ENCODE assay signal across 7 cellular contexts in genomic region chr17:39652635-39653315, GRCh38. TPM values are rescaled to one million over a fixed set of nuclear protein-coding genes. Genes with fewer than 3 reads are reported as not detected.
DNase-seq lines count a peak whose midpoint lies in the region; ATAC-seq and TF ChIP-seq lines count a peak whose summit lies in the region.
"Had no signal": no experiment of that assay in that cellular context is flagged by ENCODE, and none has a peak within 500 bp of the region (broad histone marks: within the 10 kb centered on the region; RNA-seq: fewer than 3 reads in every experiment).

No MANE protein-coding gene starts in this region.

- H3K27ac ChIP-seq in iPS-18a (ENCODE audit: low read length) (peak overlapping the region; percentile 49), temporal lobe (ENCODE audit: low read depth, low read length) (peak overlapping the region; percentile 96)

- H3K27me3 Mint-ChIP-seq in activated T-cell treated with anti-CD3 and anti-CD28 coated beads, Interleukin-2, amount 50 U/mL, for 24 hours: no peaks in the 10 kb centered on the region
- no peaks in the 10 kb centered on the region for H3K27me3 Mint-ChIP-seq in activated T-cell treated with anti-CD3 and anti-CD28 coated beads, Interleukin-2, amount 50 U/mL, for 72 hours (ENCODE audit: low read depth)

- peaks cover 34% of the 10 kb centered on the region for H3K4me1 Mint-ChIP-seq in activated T-cell treated with anti-CD3 and anti-CD28 coated beads, Interleukin-2, amount 50 U/mL, for 24 hours (ENCODE audit: low read depth)
- peaks cover 36% of the 10 kb centered on the region for H3K4me1 Mint-ChIP-seq in activated T-cell treated with anti-CD3 and anti-CD28 coated beads, Interleukin-2, amount 50 U/mL, for 72 hours (ENCODE audit: low read depth)

- H3K9me3 Mint-ChIP-seq in activated T-cell treated with anti-CD3 and anti-CD28 coated beads, Interleukin-2, amount 50 U/mL, for 24 hours: no peaks in the 10 kb centered on the region
- H3K9me3 Mint-ChIP-seq in activated T-cell treated with anti-CD3 and anti-CD28 coated beads, Interleukin-2, amount 50 U/mL, for 72 hours: no peaks in the 10 kb centered on the region

- no peak overlapping the region for H3K9ac ChIP-seq in iPS-18a (ENCODE audit: low read length)

- no peaks in the 10 kb centered on the region for H3K27me3 ChIP-seq in iPS-18a (ENCODE audit: control insufficient read depth, insufficient read depth, low read length)

- no peak overlapping the region for H3K4me3 ChIP-seq in iPS-18a (ENCODE audit: low read length)

- H3K4me3 Mint-ChIP-seq in activated T-cell treated with anti-CD3 and anti-CD28 coated beads, Interleukin-2, amount 50 U/mL, for 24 hours: no peak overlapping the region
- H3K4me3 Mint-ChIP-seq in activated T-cell treated with anti-CD3 and anti-CD28 coated beads, Interleukin-2, amount 50 U/mL, for 72 hours: no peak overlapping the region

- H3K36me3 ChIP-seq in iPS-18a (ENCODE audit: control insufficient read depth, low read depth, low read length): peaks cover 2% of the 10 kb centered on the region

- peaks cover 33% of the 10 kb centered on the region for H3K36me3 Mint-ChIP-seq in activated T-cell treated with anti-CD3 and anti-CD28 coated beads, Interleukin-2, amount 50 U/mL, for 24 hours (ENCODE audit: low read depth)
- peaks cover 0 to 4% of the 10 kb centered on the region in 2 donors for H3K36me3 Mint-ChIP-seq in activated T-cell treated with anti-CD3 and anti-CD28 coated beads, Interleukin-2, amount 50 U/mL, for 72 hours (ENCODE audit: insufficient read depth in 2 of 2)

- H3K27ac Mint-ChIP-seq in activated T-cell treated with anti-CD3 and anti-CD28 coated beads, Interleukin-2, amount 50 U/mL, for 24 hours: peak overlapping the region; percentile 67
- no peak overlapping the region for H3K27ac Mint-ChIP-seq in activated T-cell treated with anti-CD3 and anti-CD28 coated beads, Interleukin-2, amount 50 U/mL, for 72 hours

- H3K4me1 ChIP-seq in iPS-18a (ENCODE audit: control insufficient read depth, low read depth, low read length): peaks cover 15% of the 10 kb centered on the region

- no peak for DNase-seq in activated T-cell treated with anti-CD3 and anti-CD28 coated beads, Interleukin-2, amount 50 U/mL, for 24 hours
- DNase-seq in activated T-cell treated with anti-CD3 and anti-CD28 coated beads, Interleukin-2, amount 50 U/mL, for 72 hours: no peak
- no peak for DNase-seq in A172 (ENCODE audit: low spot score)
- DNase-seq: NCI-H1930 had no signal

- no peak for ATAC-seq in activated T-cell treated with anti-CD3 and anti-CD28 coated beads, Interleukin-2, amount 50 U/mL, for 72 hours (replicated peaks in 1 of 2)
- no peak for ATAC-seq in GM18505 (IDR thresholded peaks at IDR 0.05; ENCODE audit: unreplicated experiment)

- TF ChIP-seq POLR2A in GM18505 (IDR thresholded peaks at IDR 0.05; ENCODE audit: borderline replicate concordance, extremely low read depth, insufficient read depth, insufficient read length): no peak

- H3K9me3 ChIP-seq in iPS-18a (ENCODE audit: control insufficient read depth, low read depth, low read length): no peaks in the 10 kb centered on the region

RNA-seq across cellular contexts. Expression of gene TCAP, which starts 12.4 kb away (rescaled TPM):
- 1 to 10 TPM; 1.4 to 1.5 TPM for total RNA-seq in activated T-cell treated with anti-CD3 and anti-CD28 coated beads, Interleukin-2, amount 50 U/mL, for 72 hours
- 1.5 TPM for total RNA-seq in temporal lobe
- 0.19 and 0.26 TPM in 2 replicates for total RNA-seq in A172 (2014; rRNA removed; shearing (Covaris generic))

RNA-seq across cellular contexts. Expression of gene PNMT, which starts 15.5 kb away (rescaled TPM):
- total RNA-seq in activated T-cell treated with anti-CD3 and anti-CD28 coated beads, Interleukin-2, amount 50 U/mL, for 72 hours: under 1 TPM; 0.41 to 0.67 TPM
- total RNA-seq in temporal lobe: 2.0 TPM
- total RNA-seq in A172 (2014; rRNA removed; shearing (Covaris generic)): not detected in 2 replicates

RNA-seq across cellular contexts. Expression of gene STARD3, which starts 15.8 kb away (rescaled TPM):
- total RNA-seq in activated T-cell treated with anti-CD3 and anti-CD28 coated beads, Interleukin-2, amount 50 U/mL, for 72 hours: 10 to 100 TPM; 63.5 to 65.1 TPM
- total RNA-seq in temporal lobe: 19.9 TPM
- 35.1 and 42.9 TPM in 2 replicates for total RNA-seq in A172 (2014; rRNA removed; shearing (Covaris generic))

RNA-seq across cellular contexts. Expression of gene PPP1R1B, which starts 26.0 kb away (rescaled TPM):
- not detected for total RNA-seq in activated T-cell treated with anti-CD3 and anti-CD28 coated beads, Interleukin-2, amount 50 U/mL, for 72 hours
- total RNA-seq in temporal lobe: 20.7 TPM
- total RNA-seq in A172 (2014; rRNA removed; shearing (Covaris generic)): not detected in 2 replicates

RNA-seq across cellular contexts. Expression of gene PGAP3, which starts 35.1 kb away (rescaled TPM):
- 10 to 100 TPM in 1 of 2 donors, 1 to 10 TPM in 1; 8.5 to 12.8 TPM for total RNA-seq in activated T-cell treated with anti-CD3 and anti-CD28 coated beads, Interleukin-2, amount 50 U/mL, for 72 hours
- total RNA-seq in temporal lobe: 7.9 TPM
- 10.8 and 11.4 TPM in 2 replicates for total RNA-seq in A172 (2014; rRNA removed; shearing (Covaris generic))
